15 cellular contexts compared by ENCODE assay signal in genomic region chr3:46096781-46097180, GRCh38.
DNase-seq lines count a peak whose midpoint lies in the region; ATAC-seq and TF ChIP-seq lines count a peak whose summit lies in the region.
"Had no signal": no experiment of that assay in that cellular context is flagged by ENCODE, and none has a peak within 500 bp of the region (broad histone marks: within the 10 kb centered on the region; RNA-seq: fewer than 3 reads in every experiment).

No MANE protein-coding gene starts in this region.

- no peaks in the 10 kb centered on the region for H3K36me3 ChIP-seq in left ventricle myocardium inferior
- H3K36me3 ChIP-seq in right atrium auricular region = no peaks in the 10 kb centered on the region
- H3K36me3 ChIP-seq in naive thymus-derived CD4-positive, alpha-beta T cell (ENCODE audit: control insufficient read depth in 2 of 3, insufficient read depth in 3 of 3, low read length in 3 of 3) = no peaks in the 10 kb centered on the region
- H3K36me3 ChIP-seq in vagina = no peaks in the 10 kb centered on the region
- H3K36me3 ChIP-seq: MG63, SJSA1 had no signal

- H3K4me1 Mint-ChIP-seq in activated B cell treated with CpG ODN at 0.5 μM for 24 hours = peaks cover 90% of the 10 kb centered on the region
- peaks cover 28 to 79% (median 35%) of the 10 kb centered on the region in 7 donors for H3K4me1 Mint-ChIP-seq in naive thymus-derived CD4-positive, alpha-beta T cell
- H3K4me1 Mint-ChIP-seq: WTC11 had no signal

- no peak for TF ChIP-seq CTCF in left ventricle myocardium inferior (IDR thresholded peaks at IDR 0.05; ENCODE audit: borderline replicate concordance)
- no peak for TF ChIP-seq CTCF in right atrium auricular region (IDR thresholded peaks at IDR 0.05)
- no peak for TF ChIP-seq CTCF in activated B cell treated with CpG ODN at 0.5 μM for 24 hours (IDR thresholded peaks at IDR 0.05)
- no peak for TF ChIP-seq CTCF in vagina (IDR thresholded peaks at IDR 0.05)

- H3K27ac ChIP-seq in left ventricle myocardium inferior (replicated peaks) = peak overlapping the region; percentile 80
- H3K27ac ChIP-seq in right atrium auricular region = no peak overlapping the region
- H3K27ac ChIP-seq in naive thymus-derived CD4-positive, alpha-beta T cell (ENCODE audit: low read depth, low read length) = no peak overlapping the region
- peak overlapping the region; percentile 83 for H3K27ac ChIP-seq in vagina
- H3K27ac ChIP-seq: SJSA1 had no signal

- H3K4me1 ChIP-seq in left ventricle myocardium inferior = peaks cover 6% of the 10 kb centered on the region
- H3K4me1 ChIP-seq in right atrium auricular region = peaks cover 0 to 13% of the 10 kb centered on the region in 2 donors
- H3K4me1 ChIP-seq in naive thymus-derived CD4-positive, alpha-beta T cell (ENCODE audit: control insufficient read depth in 2 of 2, insufficient read depth in 2 of 2, low read length in 2 of 2) = peaks cover 25 to 36% of the 10 kb centered on the region in 2 donors
- H3K4me1 ChIP-seq in vagina = peaks cover 23% of the 10 kb centered on the region
- H3K4me1 ChIP-seq: SJSA1 had no signal

- H3K4me3 Mint-ChIP-seq in activated B cell treated with CpG ODN at 0.5 μM for 24 hours = no peak overlapping the region
- H3K4me3 Mint-ChIP-seq in naive thymus-derived CD4-positive, alpha-beta T cell = peak overlapping the region in 2 of 10 donors; percentile 22 to 34
- H3K4me3 Mint-ChIP-seq: WTC11 had no signal

- no peaks in the 10 kb centered on the region for H3K27me3 Mint-ChIP-seq in activated B cell treated with CpG ODN at 0.5 μM for 24 hours
- H3K27me3 Mint-ChIP-seq in naive thymus-derived CD4-positive, alpha-beta T cell = peaks cover 0 to 11% (median 0%) of the 10 kb centered on the region in 5 donors

- H3K9me3 ChIP-seq in left ventricle myocardium inferior (replicated peaks) (no peaks in the 10 kb centered on the region), right atrium auricular region (no peaks in the 10 kb centered on the region), vagina (no peaks in the 10 kb centered on the region)
- H3K9me3 ChIP-seq in naive thymus-derived CD4-positive, alpha-beta T cell (ENCODE audit: control insufficient read depth in 2 of 3, low read length in 3 of 3) = no peaks in the 10 kb centered on the region
- H3K9me3 ChIP-seq: MG63, SJSA1 had no signal

- CTCF ChIA-PET in activated B cell treated with CpG ODN at 0.5 μM for 24 hours (lab: Charles Lee) = interaction anchor here (2.3 kb wide), 1 partner anchor 272 kb away, joined by 10 read pairs; no protein-coding TSS in a partner anchor
- CTCF ChIA-PET in naive thymus-derived CD4-positive, alpha-beta T cell (lab: Charles Lee) = no interaction called here

- no peak for TF ChIP-seq POLR2A in vagina (IDR thresholded peaks at IDR 0.05)

- DNase-seq in left ventricle myocardium inferior (no peak), right atrium auricular region (ENCODE audit: low spot score) (no peak), activated B cell treated with CpG ODN at 0.5 μM for 24 hours (no peak), vagina (ENCODE audit: extremely low spot score in 2 of 2) (no peak), AG08396 (ENCODE audit: low spot score) (no peak), DMS153 treated with DMSO at 0.1 percent for 48 hours (lab: John Stamatoyannopoulos, UW; ENCODE audit: unreplicated experiment) (no peak)
- DNase-seq in naive thymus-derived CD4-positive, alpha-beta T cell = no peak
- DNase-seq: AML-193; H7; MG63; stimulated activated CD4-positive, alpha-beta T cell treated with anti-CD3 and anti-CD28 coated beads, Interleukin-15, amount 100 ng/mL, for 24 hours had no signal

- ATAC-seq in activated B cell treated with CpG ODN at 0.5 μM for 24 hours (ENCODE audit: low read depth) (no peak), HG02938 (IDR thresholded peaks at IDR 0.05; ENCODE audit: unreplicated experiment) (no peak)
- ATAC-seq in naive thymus-derived CD4-positive, alpha-beta T cell = no peak
- ATAC-seq: left lobe of liver, WTC11 had no signal

- intact Hi-C loops in left ventricle myocardium inferior (cut with micrococcal nuclease) = no loop called here
- intact Hi-C loops in activated B cell treated with CpG ODN at 0.5 μM for 24 hours (cut with micrococcal nuclease) = loop anchor here (10.0 kb wide), 1 partner anchor 502 kb away; the partner anchor contains the start of gene LIMD1
- intact Hi-C loops in naive thymus-derived CD4-positive, alpha-beta T cell (cut with micrococcal nuclease) = loop anchor here (5.0 kb wide), 3 partner anchors 41 to 186 kb away; no protein-coding TSS in a partner anchor
- intact Hi-C loops in vagina (cut with DNase I) = no loop called here

- POLR2A ChIA-PET in activated B cell treated with CpG ODN at 0.5 μM for 24 hours (lab: Charles Lee) = interaction anchor here (0.6 to 1.2 kb wide), 3 partner anchors 199 to 466 kb away, joined by 3 to 5 read pairs (median 3); no protein-coding TSS in a partner anchor
- POLR2A ChIA-PET in naive thymus-derived CD4-positive, alpha-beta T cell (lab: Charles Lee) = interaction anchor here (1.1 to 1.3 kb wide), 2 partner anchors 9 to 32 kb away, joined by 3 read pairs; no protein-coding TSS in a partner anchor

- H3K27me3 ChIP-seq in left ventricle myocardium inferior (ENCODE audit: low read depth) (no peaks in the 10 kb centered on the region), right atrium auricular region (no peaks in the 10 kb centered on the region), vagina (no peaks in the 10 kb centered on the region)
- no peaks in the 10 kb centered on the region for H3K27me3 ChIP-seq in naive thymus-derived CD4-positive, alpha-beta T cell (ENCODE audit: control insufficient read depth in 2 of 2, insufficient read depth in 2 of 2, low read length in 2 of 2)
- H3K27me3 ChIP-seq: MG63, SJSA1 had no signal

- H3K27ac Mint-ChIP-seq in activated B cell treated with CpG ODN at 0.5 μM for 24 hours = peak overlapping the region; percentile 90
- peak overlapping the region in 5 of 9 donors; percentile 19 to 98 (median 88) for H3K27ac Mint-ChIP-seq in naive thymus-derived CD4-positive, alpha-beta T cell
- H3K27ac Mint-ChIP-seq: WTC11 had no signal

- no peaks in the 10 kb centered on the region for H3K9me3 Mint-ChIP-seq in activated B cell treated with CpG ODN at 0.5 μM for 24 hours
- peaks cover 0 to 13% (median 0%) of the 10 kb centered on the region in 11 donors for H3K9me3 Mint-ChIP-seq in naive thymus-derived CD4-positive, alpha-beta T cell

- no peak overlapping the region for H3K4me3 ChIP-seq in left ventricle myocardium inferior
- H3K4me3 ChIP-seq in right atrium auricular region = no peak overlapping the region
- H3K4me3 ChIP-seq in naive thymus-derived CD4-positive, alpha-beta T cell (ENCODE audit: low read length) = no peak overlapping the region
- no peak overlapping the region for H3K4me3 ChIP-seq in vagina
- H3K4me3 ChIP-seq: MG63, SJSA1 had no signal

- no peaks in the 10 kb centered on the region for H3K36me3 Mint-ChIP-seq in activated B cell treated with CpG ODN at 0.5 μM for 24 hours (ENCODE audit: low read depth)
- H3K36me3 Mint-ChIP-seq in naive thymus-derived CD4-positive, alpha-beta T cell = peaks cover 0 to 43% (median 0%) of the 10 kb centered on the region in 5 donors
- H3K36me3 Mint-ChIP-seq: WTC11 had no signal

Comparison
In these comparisons a context has a peak if more than half of its experiments do, and no peak if none do; other contexts are left out.
1. H3K27ac ChIP-seq: peak in left ventricle myocardium inferior (single experiment) and vagina (single experiment); none in right atrium auricular region (0 of 2) and naive thymus-derived CD4-positive, alpha-beta T cell (single experiment).
2. intact Hi-C loops: an anchor here in activated B cell treated with CpG ODN at 0.5 μM for 24 hours (10.0 kb wide) and naive thymus-derived CD4-positive, alpha-beta T cell (5.0 kb wide); none called in left ventricle myocardium inferior and vagina.